In genomic region chr10:71735709-71736569, GRCh38 we compare ENCODE assay signal across 8 cellular contexts. TPM values are rescaled to one million over a fixed set of nuclear protein-coding genes. Genes with fewer than 3 reads are reported as not detected.
DNase-seq lines count a peak whose midpoint lies in the region; ATAC-seq and TF ChIP-seq lines count a peak whose summit lies in the region.
"Had no signal": no experiment of that assay in that cellular context is flagged by ENCODE, and none has a peak within 500 bp of the region (broad histone marks: within the 10 kb centered on the region; RNA-seq: fewer than 3 reads in every experiment).

No MANE protein-coding gene starts in this region.

- no peaks in the 10 kb centered on the region for H4K20me1 ChIP-seq in Loucy (ENCODE audit: insufficient read depth, low read length, poor library complexity, severe bottlenecking)

- H3K9me3 ChIP-seq in Loucy (ENCODE audit: insufficient read depth, low read depth, low read length) = no peaks in the 10 kb centered on the region
- H3K9me3 ChIP-seq in stomach = no peaks in the 10 kb centered on the region

- TF ChIP-seq EP300 in stomach (IDR thresholded peaks at IDR 0.05) = no peak

- H3K36me3 ChIP-seq in Loucy (ENCODE audit: insufficient read depth, low read length) (no peaks in the 10 kb centered on the region), stomach (no peaks in the 10 kb centered on the region)

- WGBS in stomach, 5 donors = 73 to 77% (median 74%) methylated on average over 10 to 16 of the region's 16 CpGs

- DNase-seq in activated CD8-positive, alpha-beta memory T cell treated with anti-CD3 and anti-CD28 coated beads, Interleukin-2, amount 50 U/mL, for 4 hours = peak; percentile 59
- DNase-seq in left colon = peak; percentile 54 to 75
- peak; percentile 39 for DNase-seq in stomach
- no peak for DNase-seq in DMS79 treated with DMSO at 0.1 percent for 48 hours (lab: John Stamatoyannopoulos, UW)
- DNase-seq in GM19240 (ENCODE audit: insufficient read length, low spot score) = no peak
- DNase-seq in cerebellar cortex (ENCODE audit: low spot score) = no peak

- intact Hi-C loops in left colon (cut with DNase I, micrococcal nuclease) (no loop called here), stomach (cut with DNase I; ENCODE audit: low total_unique reads) (no loop called here)

- peaks cover 42% of the 10 kb centered on the region for H3K4me1 ChIP-seq in Loucy (ENCODE audit: insufficient read depth, low read length, poor library complexity, severe bottlenecking)
- peaks cover 24 to 61% (median 37%) of the 10 kb centered on the region in 4 donors for H3K4me1 ChIP-seq in stomach

- H2AFZ ChIP-seq in Loucy (ENCODE audit: low read length) = peak overlapping the region; percentile 63; the same call in 1 of the 2 replicates

- no peaks in the 10 kb centered on the region for H3K79me2 ChIP-seq in Loucy (ENCODE audit: insufficient read depth, low read length)

- no peaks in the 10 kb centered on the region for H3F3A ChIP-seq in Loucy (ENCODE audit: low read depth)

- peak overlapping the region; percentile 73 for H3K9ac ChIP-seq in Loucy (ENCODE audit: low read depth, low read length, poor library complexity, severe bottlenecking)

- H3K4me3 ChIP-seq in Loucy (ENCODE audit: low read length, poor library complexity, severe bottlenecking) (peak overlapping the region; percentile 60), stomach (no peak overlapping the region)

- H3K4me2 ChIP-seq in Loucy (ENCODE audit: low read depth, low read length, poor library complexity, severe bottlenecking) = peak overlapping the region; percentile 72

- TF ChIP-seq CTCF in Loucy (conservative IDR thresholded peaks at IDR 0.05; ENCODE audit: low read length) = no peak
- no peak for TF ChIP-seq CTCF in stomach (IDR thresholded peaks at IDR 0.05)

- H3K27ac ChIP-seq in stomach = peak overlapping the region; percentile 2 to 79 (median 63)

- H3K27me3 ChIP-seq in Loucy (ENCODE audit: insufficient read depth, low read length, poor library complexity, severe bottlenecking) (no peaks in the 10 kb centered on the region), stomach (no peaks in the 10 kb centered on the region)

- no peak for TF ChIP-seq POLR2A in stomach (IDR thresholded peaks at IDR 0.05)

- no peaks in the 10 kb centered on the region for H3K9me2 ChIP-seq in Loucy (replicated peaks; ENCODE audit: low read depth, low read length)

- peak; percentile 59 for ATAC-seq in left colon

RNA-seq across cellular contexts. Expression of gene C10orf105, which starts 16.4 kb away (rescaled TPM):
- under 1 TPM in 1 of 2 donors, not detected in 1; 0.08 TPM for total RNA-seq in left colon
- not detected for total RNA-seq in stomach
- under 1 TPM in 1 of 3 donors, not detected in 2; 0.03 TPM for polyA plus RNA-seq in stomach

RNA-seq across cellular contexts. Expression of gene VSIR, which starts 37.4 kb away (rescaled TPM):
- total RNA-seq in left colon (10 to 100 TPM; 50.5 to 76.7 TPM), stomach (100 to 1,000 TPM in 1 of 5 donors, 10 to 100 TPM in 4; 14.7 to 103 (median 16.5) TPM)
- 10 to 100 TPM; 14.2 to 21.7 (median 15.9) TPM for polyA plus RNA-seq in stomach
- total RNA-seq: neural crest cell had no signal

Comparison
In these comparisons a context has a peak if more than half of its experiments do, and no peak if none do; other contexts are left out.
1. DNase-seq: peak in activated CD8-positive, alpha-beta memory T cell treated with anti-CD3 and anti-CD28 coated beads, Interleukin-2, amount 50 U/mL, for 4 hours (single experiment), left colon (2 of 2) and stomach (single experiment); none in DMS79 treated with DMSO at 0.1 percent for 48 hours (single experiment), GM19240 (single experiment) and cerebellar cortex (single experiment).